8 cellular contexts compared by ENCODE assay signal in the genomic region with DNA sequence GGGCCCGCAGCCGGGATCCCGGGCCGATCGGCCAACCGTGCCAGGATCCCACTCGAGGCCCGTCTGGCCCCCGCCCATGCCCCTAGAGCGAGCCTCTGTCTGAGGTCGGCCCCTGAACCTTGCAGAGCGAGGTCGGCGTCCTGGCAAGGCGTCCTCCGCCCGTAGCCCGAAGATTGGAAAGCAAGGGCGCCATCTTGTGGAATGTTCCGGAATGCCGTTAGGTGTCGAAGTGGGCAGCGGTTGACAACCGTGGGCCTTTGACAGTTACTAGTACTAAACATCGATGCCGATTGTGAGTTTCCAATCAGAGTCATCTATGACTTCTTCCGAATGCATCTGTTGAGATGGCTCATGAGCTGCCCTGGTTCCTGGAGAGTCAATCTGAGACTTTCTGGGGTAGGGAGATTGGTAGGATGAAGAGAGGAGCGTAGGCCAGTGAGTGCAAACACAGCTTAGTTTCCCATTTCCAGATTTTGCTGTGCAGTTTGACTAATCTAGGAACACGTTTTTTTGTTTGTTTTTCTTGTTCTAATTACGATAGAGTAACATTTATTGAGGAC. TPM values are rescaled to one million over a fixed set of nuclear protein-coding genes. Genes with fewer than 3 reads are reported as not detected.
DNase-seq lines count a peak whose midpoint lies in the region; ATAC-seq and TF ChIP-seq lines count a peak whose summit lies in the region.

No MANE protein-coding gene starts in this region.

- peak overlapping the region; percentile 94 for H3K9ac ChIP-seq in neuronal stem cell (ENCODE audit: low read depth, low read length, poor library complexity)

- H3K9me3 ChIP-seq in gastroesophageal sphincter (no peaks in the 10 kb centered on the region), neuronal stem cell (replicated peaks in 1 of 2; ENCODE audit: control insufficient read depth in 2 of 2, insufficient read depth in 1 of 2, low read depth in 1 of 2, low read length in 2 of 2) (no peaks in the 10 kb centered on the region)

- H3K27me3 ChIP-seq in gastroesophageal sphincter (no peaks in the 10 kb centered on the region), neuronal stem cell (ENCODE audit: control insufficient read depth in 3 of 3, insufficient read depth in 3 of 3, low read depth in 1 of 3, low read length in 3 of 3) (no peaks in the 10 kb centered on the region)

- H3K79me1 ChIP-seq in neuronal stem cell (ENCODE audit: low read depth, low read length) = peaks cover 4% of the 10 kb centered on the region

- peak overlapping the region; percentile 46 for H2BK12ac ChIP-seq in neuronal stem cell (ENCODE audit: low read length)

- WGBS in gastroesophageal sphincter (ENCODE audit: low coverage in 1 of 2), 2 donors = 41 to 44% methylated on average over 6 to 7 of the region's 30 CpGs
- no CpG with 5 or more reads among the region's 30 CpGs for WGBS in neuronal stem cell (ENCODE audit: extremely low coverage in 2 of 2, insufficient read length in 2 of 2, insufficient replicate concordance in 1 of 2), 2 donors

- peak overlapping the region; percentile 90 for H3K4me2 ChIP-seq in neuronal stem cell (ENCODE audit: insufficient read depth, low read length, poor library complexity, severe bottlenecking)

- peak overlapping the region; percentile 73 for H3K23ac ChIP-seq in neuronal stem cell (ENCODE audit: low read depth, low read length, poor library complexity)

- DNase-seq in ELR (ENCODE audit: low read depth) (peak; percentile 90), H4 (ENCODE audit: low spot score) (peak; percentile 86), SK-MEL-5 (ENCODE audit: low read depth, low spot score) (peak; percentile 93), neuronal stem cell (ENCODE audit: low spot score) (peak; percentile 93), substantia nigra (lab: John Stamatoyannopoulos, UW) (peak in 48 of 49 donors; percentile 27 to 93 (median 85))
- peak; percentile 95 for DNase-seq in activated naive CD4-positive, alpha-beta T cell treated with anti-CD3 and anti-CD28 coated beads for 36 hours

- intact Hi-C loops in activated naive CD4-positive, alpha-beta T cell treated with anti-CD3 and anti-CD28 coated beads for 36 hours (cut with micrococcal nuclease) = loop anchor here (1.0 to 10.0 kb wide), 15 partner anchors 256 to 1644 kb away; partner anchors contain the start of genes MAP3K1 and MIER3

- no peak overlapping the region for H2BK120ac ChIP-seq in neuronal stem cell (ENCODE audit: low read depth, low read length)

- H3K27ac ChIP-seq in gastroesophageal sphincter (peak overlapping the region; percentile 89 to 97 (median 96)), neuronal stem cell (replicated peaks; ENCODE audit: low read length) (peak overlapping the region; percentile 66), substantia nigra (ENCODE audit: low read depth, low read length, poor library complexity, severe bottlenecking) (peak overlapping the region; percentile 86)

- peak; percentile 83 for ATAC-seq in gastroesophageal sphincter

- peak overlapping the region; percentile 97 for H2AFZ ChIP-seq in neuronal stem cell (ENCODE audit: low read length)

- H3K27ac Mint-ChIP-seq in activated naive CD4-positive, alpha-beta T cell treated with anti-CD3 and anti-CD28 coated beads for 36 hours = peak overlapping the region; percentile 81

- H3K9me3 Mint-ChIP-seq in activated naive CD4-positive, alpha-beta T cell treated with anti-CD3 and anti-CD28 coated beads for 36 hours = no peaks in the 10 kb centered on the region

- peak overlapping the region; percentile 63 to 84 for H3K4me3 ChIP-seq in gastroesophageal sphincter
- H3K4me3 ChIP-seq in neuronal stem cell (ENCODE audit: low read length in 2 of 2) = peak overlapping the region; percentile 90 to 96

- peaks cover 15% of the 10 kb centered on the region for H3K4me1 Mint-ChIP-seq in activated naive CD4-positive, alpha-beta T cell treated with anti-CD3 and anti-CD28 coated beads for 36 hours (ENCODE audit: low read depth)

- H4K91ac ChIP-seq in neuronal stem cell (ENCODE audit: low read depth, low read length, poor library complexity) = no peak overlapping the region

- CTCF ChIA-PET in activated naive CD4-positive, alpha-beta T cell treated with anti-CD3 and anti-CD28 coated beads for 36 hours (lab: Charles Lee) = interaction anchor here (0.6 to 6.1 kb wide), 29 partner anchors 10 to 1167 kb away, joined by 3 to 57 read pairs (median 3); no protein-coding TSS in a partner anchor

- H4K8ac ChIP-seq in neuronal stem cell (ENCODE audit: low read depth, low read length) = no peak overlapping the region

- H2BK15ac ChIP-seq in neuronal stem cell (ENCODE audit: low read length) = peak overlapping the region; percentile 49

- H3K36me3 ChIP-seq in gastroesophageal sphincter (peaks cover 0 to 3% of the 10 kb centered on the region in 2 donors), neuronal stem cell (replicated peaks in 1 of 2; ENCODE audit: control insufficient read depth in 2 of 2, insufficient read depth in 2 of 2, low read length in 2 of 2) (peaks cover 3 to 30% of the 10 kb centered on the region in 2 donors)

- TF ChIP-seq CTCF in LNCAP (IDR thresholded peaks at IDR 0.05) = peak; percentile 83
- peak; percentile 68 to 77 (median 76) for TF ChIP-seq CTCF in gastroesophageal sphincter (IDR thresholded peaks at IDR 0.05)

- H3K14ac ChIP-seq in neuronal stem cell (ENCODE audit: low read length) = no peak overlapping the region

- no peak for TF ChIP-seq EP300 in gastroesophageal sphincter (IDR thresholded peaks at IDR 0.05)

- H3K27me3 Mint-ChIP-seq in activated naive CD4-positive, alpha-beta T cell treated with anti-CD3 and anti-CD28 coated beads for 36 hours (ENCODE audit: low read depth) = peaks cover 13% of the 10 kb centered on the region

- H2BK5ac ChIP-seq in neuronal stem cell (ENCODE audit: low read length) = peak overlapping the region; percentile 90

- H3K18ac ChIP-seq in neuronal stem cell (ENCODE audit: low read length) = peak overlapping the region; percentile 99

- H3K4me1 ChIP-seq in gastroesophageal sphincter = peaks cover 0 to 24% (median 0%) of the 10 kb centered on the region in 3 donors
- peaks cover 2 to 23% of the 10 kb centered on the region in 2 donors for H3K4me1 ChIP-seq in neuronal stem cell (ENCODE audit: control insufficient read depth in 2 of 2, insufficient read depth in 1 of 2, low read depth in 1 of 2, low read length in 2 of 2)

- no peak overlapping the region for H2AK5ac ChIP-seq in neuronal stem cell (ENCODE audit: low read depth, low read length)

- peak overlapping the region; percentile 78 for H3K4me3 Mint-ChIP-seq in activated naive CD4-positive, alpha-beta T cell treated with anti-CD3 and anti-CD28 coated beads for 36 hours

- no peak for TF ChIP-seq POLR2A in gastroesophageal sphincter (IDR thresholded peaks at IDR 0.05)

- no peaks in the 10 kb centered on the region for H3K36me3 Mint-ChIP-seq in activated naive CD4-positive, alpha-beta T cell treated with anti-CD3 and anti-CD28 coated beads for 36 hours (ENCODE audit: low read depth)

- in situ Hi-C loops in SK-MEL-5 (cut with HindIII; ENCODE audit: low pct_unique_long_range_greater_than_20kb, low sequenced_read_pairs) = no loop called here

- no peak overlapping the region for H3K4ac ChIP-seq in neuronal stem cell (ENCODE audit: low read length)

RNA-seq across cellular contexts. Expression of gene PLK2, which starts 0.9 kb away (rescaled TPM):
- 56.8 and 67.3 TPM in 2 replicates for total RNA-seq in H4 (2014; rRNA removed; shearing (Covaris generic))
- 125 and 156 TPM in 2 replicates for total RNA-seq in SK-MEL-5 (2014; rRNA removed; shearing (Covaris generic))
- 119 and 138 TPM in 2 replicates for polyA plus RNA-seq in SK-MEL-5 (2015; cell fraction: cytosol; rRNA removed)
- 329 and 445 TPM in 2 replicates for polyA plus RNA-seq in SK-MEL-5 (2015; cell fraction: nucleus; rRNA removed)
- 10 to 100 TPM in 1 of 2 experiments, 1 to 10 TPM in 1; 7.8 to 10.9 TPM for total RNA-seq in activated naive CD4-positive, alpha-beta T cell treated with anti-CD3 and anti-CD28 coated beads for 36 hours
- total RNA-seq in gastroesophageal sphincter = 10 to 100 TPM; 18.2 to 61.4 (median 36.4) TPM
- polyA plus RNA-seq in neuronal stem cell (2013, experiment 1 of 2) = 35.2 TPM
- polyA plus RNA-seq in neuronal stem cell (2013, experiment 2 of 2) = 35.0 TPM

RNA-seq across cellular contexts. Expression of gene GAPT, which starts 30.4 kb away (rescaled TPM):
- not detected in 2 replicates for total RNA-seq in H4 (2014; rRNA removed; shearing (Covaris generic))
- total RNA-seq in SK-MEL-5 (2014; rRNA removed; shearing (Covaris generic)) = not detected in 2 replicates
- not detected in 2 replicates for polyA plus RNA-seq in SK-MEL-5 (2015; cell fraction: cytosol; rRNA removed)
- polyA plus RNA-seq in SK-MEL-5 (2015; cell fraction: nucleus; rRNA removed) = 0.26 TPM in 1 of 2 replicates, not detected in the other
- not detected for total RNA-seq in activated naive CD4-positive, alpha-beta T cell treated with anti-CD3 and anti-CD28 coated beads for 36 hours
- total RNA-seq in gastroesophageal sphincter = 1 to 10 TPM in 2 of 4 donors, under 1 TPM in 1, not detected in 1; 0.50 to 2.4 (median 2.2) TPM
- polyA plus RNA-seq in neuronal stem cell (2013, experiment 1 of 2) = not detected
- not detected for polyA plus RNA-seq in neuronal stem cell (2013, experiment 2 of 2)

Comparison
In these comparisons a context has a peak if more than half of its experiments do, and no peak if none do; other contexts are left out.
1. Peak in every context shown above with its lines: DNase-seq, ATAC-seq, H3K4me3 ChIP-seq and H3K27ac ChIP-seq.